In the genomic region with DNA sequence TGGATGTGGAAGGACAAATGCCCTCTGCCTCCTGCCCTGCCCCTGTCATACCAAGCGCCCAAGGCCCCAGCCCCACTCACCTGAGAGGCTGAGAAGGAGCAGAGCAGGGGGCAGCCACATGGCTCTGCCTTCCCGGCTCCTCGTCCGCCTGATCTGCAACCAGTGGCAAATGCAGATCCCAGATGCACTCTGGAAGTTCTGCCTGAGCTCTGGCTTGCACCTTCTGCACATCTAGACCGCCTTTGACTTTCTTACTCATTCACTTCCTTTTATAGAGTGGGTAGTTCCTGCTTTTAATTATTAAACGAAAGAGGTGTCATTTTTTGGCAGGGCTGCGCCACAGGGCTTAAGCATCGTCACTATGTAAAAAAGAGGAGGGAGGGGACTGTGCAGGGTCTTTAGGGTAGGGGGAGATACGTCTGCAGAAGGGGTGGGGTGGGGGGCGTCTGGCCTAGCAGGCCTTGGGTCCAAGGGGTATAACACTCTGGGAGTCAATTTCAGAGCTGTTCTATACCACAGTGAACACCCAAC, we compare ENCODE assay signal across 17 cellular contexts. TPM values are rescaled to one million over a fixed set of nuclear protein-coding genes. Genes with fewer than 3 reads are reported as not detected.
DNase-seq lines count a peak whose midpoint lies in the region; ATAC-seq and TF ChIP-seq lines count a peak whose summit lies in the region.
"Had no signal": no experiment of that assay in that cellular context is flagged by ENCODE, and none has a peak within 500 bp of the region (broad histone marks: within the 10 kb centered on the region; RNA-seq: fewer than 3 reads in every experiment).

Gene CD300LB (minus strand): TSS at position 245 of the 531 bp plus-strand sequence. CDS start 125 bp downstream, at position 120.

- TF ChIP-seq EP300 in sigmoid colon (IDR thresholded peaks at IDR 0.05) = no peak

- 48 to 66% methylated on average over 10 of the region's 10 CpGs for WGBS in sigmoid colon, 2 donors

- no peaks in the 10 kb centered on the region for H3K4me1 ChIP-seq in sigmoid colon
- H3K4me1 ChIP-seq: pancreas had no signal

- H3K36me3 ChIP-seq in sigmoid colon = no peaks in the 10 kb centered on the region
- H3K36me3 ChIP-seq: pancreas had no signal

- TF ChIP-seq POLR2A in GM19193 (IDR thresholded peaks at IDR 0.05; ENCODE audit: extremely low read depth, insufficient read depth, insufficient read length) (peak; percentile 17), sigmoid colon (IDR thresholded peaks at IDR 0.05) (no peak)

- TF ChIP-seq CTCF in sigmoid colon (IDR thresholded peaks at IDR 0.05) = no peak

- H3K27me3 ChIP-seq in sigmoid colon = peaks cover 0 to 2% (median 0%) of the 10 kb centered on the region in 3 donors

- no peak within 1 kb of the TSS for H3K4me3 ChIP-seq in sigmoid colon

- intact Hi-C loops in sigmoid colon (cut with DNase I) = no loop called here

- DNase-seq in NOMO-1 (lab: John Stamatoyannopoulos, UW; ENCODE audit: unreplicated experiment in 2 of 2) = peak; percentile 75 to 85
- peak; percentile 58 for DNase-seq in sigmoid colon
- DNase-seq in GM03348 (ENCODE audit: low spot score) = no peak
- no peak for DNase-seq in kidney tubule cell (ENCODE audit: low spot score)
- DNase-seq in NCI-H446 treated with DMSO at 0.1 percent for 48 hours (lab: John Stamatoyannopoulos, UW) = no peak
- DNase-seq: activated naive CD4-positive, alpha-beta T cell treated with anti-CD3 and anti-CD28 coated beads, Interleukin-2, amount 10 ng/mL, durations not matched to agents 7 days and 5 days; cortex of kidney; DMS153; stimulated activated CD4-positive, alpha-beta T cell treated with anti-CD3 and anti-CD28 coated beads, Interleukin-2, amount 100 ng/mL, for 48 hours had no signal

- H3K9me3 ChIP-seq in sigmoid colon = peaks cover 0 to 7% (median 0%) of the 10 kb centered on the region in 4 donors
- H3K9me3 ChIP-seq: pancreas had no signal

- ATAC-seq in esophagus mucosa (peak; percentile 23), GM21737 (IDR thresholded peaks at IDR 0.05; ENCODE audit: unreplicated experiment) (no peak)

- H3K27ac ChIP-seq in sigmoid colon = peak within 1 kb of the TSS in 1 of 4 donors; percentile 7

RNA-seq across cellular contexts. Expression of gene CD300LB, which starts in this region (rescaled TPM):
- total RNA-seq in esophagus mucosa (not detected), sigmoid colon (1 to 10 TPM in 1 of 4 donors, under 1 TPM in 2, not detected in 1; 0.33 to 1.1 (median 0.55) TPM)
- polyA plus RNA-seq in sigmoid colon = under 1 TPM; 0.38 to 0.60 (median 0.46) TPM
- total RNA-seq: M059J, NCI-H460, SK-MEL-5 had no signal
- polyA plus RNA-seq: keratinocyte had no signal

Comparison
In these comparisons a context has a peak if more than half of its experiments do, and no peak if none do; other contexts are left out.
1. Peak in ATAC-seq in esophagus mucosa; RNA of the gene not detected or under 1 TPM.
2. DNase-seq: peak in NOMO-1 (2 of 2) and sigmoid colon (single experiment); none in GM03348 (single experiment), kidney tubule cell (single experiment) and NCI-H446 treated with DMSO at 0.1 percent for 48 hours (single experiment).